Comparison of ENCODE assay signal across 14 cellular contexts in genomic region chr12:49550853-49551252, GRCh38. TPM values are rescaled to one million over a fixed set of nuclear protein-coding genes. Genes with fewer than 3 reads are reported as not detected.
DNase-seq lines count a peak whose midpoint lies in the region; ATAC-seq and TF ChIP-seq lines count a peak whose summit lies in the region.
"Had no signal": no experiment of that assay in that cellular context is flagged by ENCODE, and none has a peak within 500 bp of the region (broad histone marks: within the 10 kb centered on the region; RNA-seq: fewer than 3 reads in every experiment).

No MANE protein-coding gene starts in this region.

- peaks cover 5% of the 10 kb centered on the region for H3K4me1 ChIP-seq in osteoblast (ENCODE audit: insufficient read depth, low read length)

- H3K4me3 ChIP-seq in H7 (ENCODE audit: insufficient read depth, low read depth, low read length), result no peak overlapping the region
- H3K4me3 ChIP-seq in dorsolateral prefrontal cortex, result no peak overlapping the region
- no peak overlapping the region for H3K4me3 ChIP-seq in osteoblast (ENCODE audit: insufficient read depth, low read length)
- H3K4me3 ChIP-seq: BLaER1, SJSA1 had no signal

- H2AFZ ChIP-seq in osteoblast (ENCODE audit: low read length), result no peak overlapping the region

- no peak for TF ChIP-seq CTCF in dorsolateral prefrontal cortex (IDR thresholded peaks at IDR 0.05 in 54 of 56, conservative IDR thresholded peaks at IDR 0.05 in 2 of 56; ENCODE audit: low read depth in 1 of 56, partially characterized antibody in 56 of 56)
- TF ChIP-seq CTCF in osteoblast (IDR thresholded peaks at IDR 0.05; ENCODE audit: extremely low read depth, low read depth, low read length), result no peak

- no peak overlapping the region for H3K4me2 ChIP-seq in osteoblast (ENCODE audit: insufficient read depth, low read length)

- peak overlapping the region in 38 of 59 donors; percentile 2 to 85 (median 67) for H3K27ac ChIP-seq in dorsolateral prefrontal cortex
- H3K27ac ChIP-seq in osteoblast (ENCODE audit: low read depth, low read length), result no peak overlapping the region
- H3K27ac ChIP-seq: 22Rv1, BLaER1, SJSA1 had no signal

- no peaks in the 10 kb centered on the region for H3K9me3 ChIP-seq in osteoblast (ENCODE audit: low read depth, low read length)
- H3K9me3 ChIP-seq: BLaER1, SJSA1 had no signal

- no peaks in the 10 kb centered on the region for H3K79me2 ChIP-seq in osteoblast (ENCODE audit: insufficient read depth, low read length)

- peaks cover 7 to 11% of the 10 kb centered on the region in 2 donors for H3K27me3 Mint-ChIP-seq in natural killer cell treated with Interleukin-12 subunit alpha and Interleukin-12 subunit beta and Interleukin-15 and Interleukin-18, amount 100 ng/mL, for 72 hours

- no peaks in the 10 kb centered on the region for H3K36me3 Mint-ChIP-seq in natural killer cell treated with Interleukin-12 subunit alpha and Interleukin-12 subunit beta and Interleukin-15 and Interleukin-18, amount 100 ng/mL, for 72 hours
- no peaks in the 10 kb centered on the region for H3K36me3 Mint-ChIP-seq in activated naive CD4-positive, alpha-beta T cell treated with anti-CD3 and anti-CD28 coated beads, Interleukin-2, amount 50 U/mL, for 72 hours

- H3K27ac Mint-ChIP-seq in natural killer cell treated with Interleukin-12 subunit alpha and Interleukin-12 subunit beta and Interleukin-15 and Interleukin-18, amount 100 ng/mL, for 72 hours, result no peak overlapping the region
- no peak overlapping the region for H3K27ac Mint-ChIP-seq in activated naive CD4-positive, alpha-beta T cell treated with anti-CD3 and anti-CD28 coated beads, Interleukin-2, amount 50 U/mL, for 72 hours

- H3K9me3 Mint-ChIP-seq in natural killer cell treated with Interleukin-12 subunit alpha and Interleukin-12 subunit beta and Interleukin-15 and Interleukin-18, amount 100 ng/mL, for 72 hours, result no peaks in the 10 kb centered on the region
- H3K9me3 Mint-ChIP-seq in activated naive CD4-positive, alpha-beta T cell treated with anti-CD3 and anti-CD28 coated beads, Interleukin-2, amount 50 U/mL, for 72 hours, result no peaks in the 10 kb centered on the region

- H4K20me1 ChIP-seq in osteoblast (ENCODE audit: insufficient read depth, low read length), result no peaks in the 10 kb centered on the region
- H4K20me1 ChIP-seq: BLaER1 had no signal

- peaks cover 0 to 10% of the 10 kb centered on the region in 2 donors for H3K4me1 Mint-ChIP-seq in natural killer cell treated with Interleukin-12 subunit alpha and Interleukin-12 subunit beta and Interleukin-15 and Interleukin-18, amount 100 ng/mL, for 72 hours (ENCODE audit: low read depth in 2 of 2)

- ATAC-seq in natural killer cell treated with Interleukin-12 subunit alpha and Interleukin-12 subunit beta and Interleukin-15 and Interleukin-18, amount 100 ng/mL, for 72 hours, result no peak
- no peak for ATAC-seq in HG02623 (IDR thresholded peaks at IDR 0.05; ENCODE audit: unreplicated experiment)
- no peak for ATAC-seq in activated naive CD4-positive, alpha-beta T cell treated with anti-CD3 and anti-CD28 coated beads, Interleukin-2, amount 50 U/mL, for 72 hours
- ATAC-seq: PC-3 had no signal

- H3K36me3 ChIP-seq in H7 (replicated peaks; ENCODE audit: control insufficient read depth, insufficient read depth, low read length) (no peaks in the 10 kb centered on the region), osteoblast (ENCODE audit: insufficient read depth, low read length) (no peaks in the 10 kb centered on the region)
- H3K36me3 ChIP-seq: SJSA1 had no signal

- intact Hi-C loops in dorsolateral prefrontal cortex (cut with DNase I), result no loop called here

- peak in 2 of 3 experiments; percentile 18 to 45 for DNase-seq in NCI-H1417 (lab: John Stamatoyannopoulos, UW)
- no peak for DNase-seq in NCI-H1417 treated with DMSO at 0.1 percent for 48 hours (lab: John Stamatoyannopoulos, UW)
- DNase-seq in H7, result peak; percentile 24
- DNase-seq in dorsolateral prefrontal cortex, result peak in 1 of 10 donors; percentile 6
- peak; percentile 83 for DNase-seq in osteoblast (ENCODE audit: insufficient read length, low spot score, missing footprints)
- no peak for DNase-seq in natural killer cell treated with Interleukin-12 subunit alpha and Interleukin-12 subunit beta and Interleukin-15 and Interleukin-18, amount 100 ng/mL, for 72 hours (ENCODE audit: low spot score)
- DNase-seq in activated naive CD4-positive, alpha-beta T cell treated with anti-CD3 and anti-CD28 coated beads, Interleukin-2, amount 50 U/mL, for 72 hours (ENCODE audit: low spot score in 2 of 2), result no peak
- DNase-seq: NCI-H1436 treated with DMSO at 0.1 percent for 48 hours, NCI-H2227 treated with DMSO at 0.1 percent for 48 hours, PC-3 had no signal

- H3K27me3 ChIP-seq in H7 (ENCODE audit: control insufficient read depth, insufficient read depth, low read length) (peaks cover 40% of the 10 kb centered on the region), dorsolateral prefrontal cortex (peaks cover 0 to 2% (median 0%) of the 10 kb centered on the region in 45 donors), osteoblast (ENCODE audit: insufficient read depth, low read length) (peaks cover 44% of the 10 kb centered on the region)

- no peak overlapping the region for H3K4me3 Mint-ChIP-seq in natural killer cell treated with Interleukin-12 subunit alpha and Interleukin-12 subunit beta and Interleukin-15 and Interleukin-18, amount 100 ng/mL, for 72 hours

RNA-seq across cellular contexts. Expression of gene KCNH3, which starts 12.0 kb away (rescaled TPM):
- total RNA-seq in H7 (2014; rRNA removed; shearing (Covaris generic)), result 0.97 TPM in 1 of 2 replicates, not detected in the other
- total RNA-seq in dorsolateral prefrontal cortex (100 to 1,000 TPM in 36 of 120 experiments, 10 to 100 TPM in 84; 31.1 to 139 (median 94.3) TPM), osteoblast (not detected in 2 replicates)
- total RNA-seq in natural killer cell treated with Interleukin-12 subunit alpha and Interleukin-12 subunit beta and Interleukin-15 and Interleukin-18, amount 100 ng/mL, for 72 hours, result under 1 TPM; 0.50 to 0.70 TPM
- total RNA-seq in activated naive CD4-positive, alpha-beta T cell treated with anti-CD3 and anti-CD28 coated beads, Interleukin-2, amount 50 U/mL, for 72 hours, result 1 to 10 TPM in 1 of 2 donors, under 1 TPM in 1; 0.39 to 6.3 TPM

RNA-seq across cellular contexts. Expression of gene MCRS1, which starts 17.1 kb away (rescaled TPM):
- 113 and 124 TPM in 2 replicates for total RNA-seq in H7 (2014; rRNA removed; shearing (Covaris generic))
- total RNA-seq in dorsolateral prefrontal cortex (10 to 100 TPM; 42.9 to 84.1 (median 60.3) TPM), osteoblast (51.0 and 56.5 TPM in 2 replicates)
- 10 to 100 TPM; 64.9 to 89.8 TPM for total RNA-seq in natural killer cell treated with Interleukin-12 subunit alpha and Interleukin-12 subunit beta and Interleukin-15 and Interleukin-18, amount 100 ng/mL, for 72 hours
- total RNA-seq in activated naive CD4-positive, alpha-beta T cell treated with anti-CD3 and anti-CD28 coated beads, Interleukin-2, amount 50 U/mL, for 72 hours, result 10 to 100 TPM; 62.8 to 70.5 TPM

RNA-seq across cellular contexts. Expression of gene FAM186B, which starts 54.6 kb away (rescaled TPM):
- total RNA-seq in H7 (2014; rRNA removed; shearing (Covaris generic)), result 0.11 and 0.21 TPM in 2 replicates
- total RNA-seq in dorsolateral prefrontal cortex (1 to 10 TPM in 1 of 120 experiments, under 1 TPM in 65, not detected in 54; 0.14 to 1.2 (median 0.31) TPM), osteoblast (0.59 and 0.72 TPM in 2 replicates)
- total RNA-seq in natural killer cell treated with Interleukin-12 subunit alpha and Interleukin-12 subunit beta and Interleukin-15 and Interleukin-18, amount 100 ng/mL, for 72 hours, result 1 to 10 TPM; 2.0 to 2.3 TPM
- under 1 TPM; 0.16 to 0.18 TPM for total RNA-seq in activated naive CD4-positive, alpha-beta T cell treated with anti-CD3 and anti-CD28 coated beads, Interleukin-2, amount 50 U/mL, for 72 hours

Comparison
In these comparisons a context has a peak if more than half of its experiments do, and no peak if none do; other contexts are left out.
1. DNase-seq: peak in NCI-H1417 (2 of 3), H7 (single experiment) and osteoblast (single experiment); none in NCI-H1417 treated with DMSO at 0.1 percent for 48 hours (single experiment), natural killer cell treated with Interleukin-12 subunit alpha and Interleukin-12 subunit beta and Interleukin-15 and Interleukin-18, amount 100 ng/mL, for 72 hours (single experiment) and activated naive CD4-positive, alpha-beta T cell treated with anti-CD3 and anti-CD28 coated beads, Interleukin-2, amount 50 U/mL, for 72 hours (0 of 2).
2. RNA of gene KCNH3, which starts 12.0 kb away (total RNA-seq): 31.1 to 139 TPM in dorsolateral prefrontal cortex; 0.39 to 6.3 TPM in activated naive CD4-positive, alpha-beta T cell treated with anti-CD3 and anti-CD28 coated beads, Interleukin-2, amount 50 U/mL, for 72 hours, 0.97 TPM in H7, 0.50 to 0.70 TPM in natural killer cell treated with Interleukin-12 subunit alpha and Interleukin-12 subunit beta and Interleukin-15 and Interleukin-18, amount 100 ng/mL, for 72 hours and not detected in osteoblast; every median in the first group is over 4 times any median in the second.